In the genomic region with DNA sequence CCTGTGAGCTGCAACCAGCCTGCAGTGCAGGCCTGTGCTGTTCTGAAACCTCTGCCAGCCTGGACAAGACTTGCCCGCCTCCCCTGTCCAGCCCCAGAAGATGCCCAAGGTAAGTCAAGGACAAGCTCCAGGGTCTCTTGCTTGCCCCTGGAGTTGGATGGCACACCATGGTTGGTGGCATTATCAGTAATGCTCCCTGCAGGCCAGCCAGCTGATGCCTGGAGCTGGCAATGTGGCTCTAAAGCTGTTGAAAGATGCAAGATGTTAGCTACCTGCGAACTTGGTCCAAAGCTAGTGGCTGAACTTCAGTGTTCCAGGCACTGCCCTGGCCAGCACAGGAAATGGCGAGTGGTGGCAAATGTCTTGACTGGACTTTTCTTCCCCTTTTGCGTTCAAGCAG, we compare ENCODE assay signal across 27 cellular contexts. TPM values are rescaled to one million over a fixed set of nuclear protein-coding genes. Genes with fewer than 3 reads are reported as not detected.
"Had no signal": no experiment of that assay in that cellular context is flagged by ENCODE, and none has a peak within 500 bp of the region (broad histone marks: within the 10 kb centered on the region; RNA-seq: fewer than 3 reads in every experiment).

No MANE protein-coding gene starts in this region.

- H3K9me3 ChIP-seq: Peyer's patch had no signal

- H3K4me1 Mint-ChIP-seq: activated B cell treated with CpG ODN at 0.5 μM for 24 hours; activated CD4-positive, alpha-beta memory T cell treated with anti-CD3 and anti-CD28 coated beads, Interleukin-2, amount 10 ng/mL, durations not matched to agents 7 days and 5 days; activated naive CD8-positive, alpha-beta T cell treated with anti-CD3 and anti-CD28 coated beads for 36 hours; activated T-helper 17 cell treated with anti-CD3 and anti-CD28 coated beads, Interleukin-2, amount 50 U/mL, for 72 hours; T-helper 17 cell had no signal

- H3K27ac Mint-ChIP-seq: activated B cell treated with CpG ODN at 0.5 μM for 24 hours; activated CD4-positive, alpha-beta memory T cell treated with anti-CD3 and anti-CD28 coated beads, Interleukin-2, amount 10 ng/mL, durations not matched to agents 7 days and 5 days; activated naive CD8-positive, alpha-beta T cell treated with anti-CD3 and anti-CD28 coated beads for 36 hours; T-helper 17 cell had no signal

- H3K4me3 ChIP-seq: Peyer's patch had no signal

- H3K4me3 Mint-ChIP-seq: activated B cell treated with CpG ODN at 0.5 μM for 24 hours; activated CD4-positive, alpha-beta memory T cell treated with anti-CD3 and anti-CD28 coated beads, Interleukin-2, amount 10 ng/mL, durations not matched to agents 7 days and 5 days; activated naive CD4-positive, alpha-beta T cell treated with anti-CD3 and anti-CD28 coated beads for 36 hours; activated naive CD8-positive, alpha-beta T cell treated with anti-CD3 and anti-CD28 coated beads for 36 hours; activated T-helper 17 cell treated with anti-CD3 and anti-CD28 coated beads, Interleukin-2, amount 50 U/mL, for 72 hours; IgD-negative memory B cell; T-helper 17 cell had no signal

- H3K27ac ChIP-seq: Peyer's patch had no signal

- H3K4me1 ChIP-seq: Peyer's patch had no signal

- H3K9me3 Mint-ChIP-seq: activated B cell treated with CpG ODN at 0.5 μM for 24 hours; activated CD4-positive, alpha-beta memory T cell treated with anti-CD3 and anti-CD28 coated beads, Interleukin-2, amount 10 ng/mL, durations not matched to agents 7 days and 5 days; activated naive CD4-positive, alpha-beta T cell treated with anti-CD3 and anti-CD28 coated beads for 36 hours; activated naive CD8-positive, alpha-beta T cell treated with anti-CD3 and anti-CD28 coated beads for 36 hours; activated T-helper 17 cell treated with anti-CD3 and anti-CD28 coated beads, Interleukin-2, amount 50 U/mL, for 72 hours; IgD-negative memory B cell had no signal

- DNase-seq: activated B cell treated with CpG ODN at 0.5 μM for 24 hours; activated CD4-positive, alpha-beta memory T cell treated with anti-CD3 and anti-CD28 coated beads, Interleukin-2, amount 10 ng/mL, durations not matched to agents 7 days and 5 days; activated CD4-positive, alpha-beta T cell treated with anti-CD3 and anti-CD28 coated beads for 1 hour; activated CD4-positive, alpha-beta T cell treated with anti-CD3 and anti-CD28 coated beads, Interleukin-2, amount 50 U/mL, for 1 hour; activated gamma-delta T cell; activated naive CD4-positive, alpha-beta T cell treated with anti-CD3 and anti-CD28 coated beads for 36 hours; activated naive CD8-positive, alpha-beta T cell treated with anti-CD3 and anti-CD28 coated beads for 36 hours; activated T-cell treated with anti-CD3 and anti-CD28 coated beads for 4 hours; activated T-cell treated with anti-CD3 and anti-CD28 coated beads, Interleukin-2, amount 50 U/mL, for 48 hours; central memory CD4-positive, alpha-beta T cell; KG1; NCI-H1092; NCI-H1417; NCI-H1930; NCI-H2171; NCI-H226; NCI-H526 treated with DMSO at 0.1 percent for 48 hours; NCI-H82; OCI-M1; Peyer's patch; SIG-M5; T-helper 17 cell; T-helper 9 cell had no signal

- ATAC-seq: activated T-helper 17 cell treated with anti-CD3 and anti-CD28 coated beads, Interleukin-2, amount 50 U/mL, for 72 hours; T-helper 17 cell had no signal

- H3K27me3 ChIP-seq: Peyer's patch had no signal

RNA-seq across cellular contexts. Expression of a gene that starts 14.0 kb away (rescaled TPM):
- total RNA-seq: LHCN-M2, M059J had no signal
